Comparison of ENCODE assay signal across 16 cellular contexts in the genomic region with DNA sequence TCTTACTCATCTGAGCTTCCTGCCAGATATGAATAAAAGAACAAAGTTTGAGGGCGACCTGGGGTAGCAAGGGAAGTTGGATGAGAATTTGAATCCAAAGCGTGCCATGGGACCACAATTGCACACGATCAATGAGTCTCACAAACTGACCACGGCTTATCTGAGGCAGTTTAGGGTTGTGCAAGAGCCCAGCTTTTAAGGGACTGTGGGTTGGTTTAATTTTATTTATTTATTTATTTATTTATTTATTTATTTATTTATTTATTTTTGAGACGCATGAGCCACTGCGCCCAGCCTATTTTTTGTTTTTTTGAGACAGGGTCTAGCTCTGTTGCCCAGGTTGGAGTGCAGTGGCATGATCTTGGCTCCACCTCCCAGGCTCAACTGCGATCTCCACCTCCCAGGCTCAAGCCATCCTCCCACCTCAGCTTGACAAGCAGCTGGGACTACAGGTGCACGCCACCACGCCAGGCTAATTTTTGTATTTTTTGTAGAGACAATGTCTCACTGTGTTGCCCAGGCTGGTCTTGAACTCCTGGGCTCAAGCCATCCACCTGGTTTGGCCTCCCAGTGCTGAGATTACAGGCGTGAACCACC. TPM values are rescaled to one million over a fixed set of nuclear protein-coding genes. Genes with fewer than 3 reads are reported as not detected.
DNase-seq lines count a peak whose midpoint lies in the region; ATAC-seq and TF ChIP-seq lines count a peak whose summit lies in the region.
"Had no signal": no experiment of that assay in that cellular context is flagged by ENCODE, and none has a peak within 500 bp of the region (broad histone marks: within the 10 kb centered on the region; RNA-seq: fewer than 3 reads in every experiment).

No MANE protein-coding gene starts in this region.

- H3K9me2 ChIP-seq in GM23248 (ENCODE audit: insufficient read depth): no peaks in the 10 kb centered on the region

- POLR2A ChIA-PET in activated CD8-positive, alpha-beta T cell treated with anti-CD3 and anti-CD28 coated beads for 36 hours (lab: Charles Lee): interaction anchor here (1.2 to 2.9 kb wide), 5 partner anchors 9 to 92 kb away, joined by 5 to 16 read pairs (median 7); partner anchors contain the start of gene LTA4H

- no peak for TF ChIP-seq RAD21 in liver (IDR thresholded peaks at IDR 0.05)

- H3K4me2 ChIP-seq in BLaER1 treated with 17β-estradiol and CSF1 and Interleukin-3, amounts not matched to agents 10 nM and 100 nM: peak overlapping the region in 8 of 11 experiments; percentile 75 to 99 (median 97); a peak in 12 of 22 replicates
- H3K4me2 ChIP-seq in GM23248 (ENCODE audit: unreplicated experiment): peak overlapping the region; percentile 78

- H3K4me1 ChIP-seq in BLaER1 treated with 17β-estradiol and CSF1 and Interleukin-3, amounts not matched to agents 10 nM and 100 nM: peaks cover 4 to 13% (median 8%) of the 10 kb centered on the region in 10 experiments; a peak in 16 of 20 replicates
- H3K4me1 ChIP-seq in GM23248 (ENCODE audit: insufficient read depth): no peaks in the 10 kb centered on the region
- H3K4me1 ChIP-seq in liver (ENCODE audit: control insufficient read depth in 4 of 4, insufficient read depth in 4 of 4, low read length in 3 of 4): peaks cover 3 to 34% (median 19%) of the 10 kb centered on the region in 4 donors

- H2AFZ ChIP-seq in GM23248: no peak overlapping the region

- H3K27ac ChIP-seq in BLaER1 treated with 17β-estradiol and CSF1 and Interleukin-3, amounts not matched to agents 10 nM and 100 nM: no peak overlapping the region
- H3K27ac ChIP-seq in GM23248: no peak overlapping the region
- peak overlapping the region; percentile 96 to 100 for H3K27ac ChIP-seq in liver (ENCODE audit: low read depth in 1 of 2, low read length in 2 of 2)
- H3K27ac ChIP-seq: neutrophil, thoracic aorta had no signal

- in situ Hi-C loops in GM23248 (cut with MboI): no loop called here

- no peak for ATAC-seq in activated CD8-positive, alpha-beta T cell treated with anti-CD3 and anti-CD28 coated beads for 36 hours
- ATAC-seq in HG02798 (IDR thresholded peaks at IDR 0.05; ENCODE audit: poor library complexity, unreplicated experiment) (no peak), HG02763 (IDR thresholded peaks at IDR 0.05; ENCODE audit: unreplicated experiment) (no peak), GM21723 (IDR thresholded peaks at IDR 0.05; ENCODE audit: unreplicated experiment) (no peak)
- ATAC-seq: K562 had no signal

- H4K20me1 ChIP-seq in BLaER1 treated with 17β-estradiol and CSF1 and Interleukin-3, amounts not matched to agents 10 nM and 100 nM: no peaks in the 10 kb centered on the region
- H4K20me1 ChIP-seq in GM23248 (ENCODE audit: insufficient read depth): no peaks in the 10 kb centered on the region

- peak overlapping the region; percentile 85 for H3K4me3 Mint-ChIP-seq in activated CD8-positive, alpha-beta T cell treated with anti-CD3 and anti-CD28 coated beads for 36 hours
- no peak overlapping the region for H3K4me3 Mint-ChIP-seq in HFFc6

- 87 to 90% methylated on average over 10 of the region's 10 CpGs for WGBS in GM23248 (ENCODE audit: low coverage in 1 of 2, low lambda C conversion rate in 2 of 2, missing lambda C conversion rate in 2 of 2), 2 experiments
- 44% methylated on average over 10 of the region's 10 CpGs for whole genome bisulfite sequencing in liver

- H3K79me2 ChIP-seq in GM23248 (ENCODE audit: insufficient read depth): no peaks in the 10 kb centered on the region

- intact Hi-C loops in activated CD8-positive, alpha-beta T cell treated with anti-CD3 and anti-CD28 coated beads for 36 hours (cut with micrococcal nuclease): no loop called here

- H3K36me3 Mint-ChIP-seq in activated CD8-positive, alpha-beta T cell treated with anti-CD3 and anti-CD28 coated beads for 36 hours (ENCODE audit: low read depth): no peaks in the 10 kb centered on the region
- H3K36me3 Mint-ChIP-seq in HFFc6 (ENCODE audit: low read depth): no peaks in the 10 kb centered on the region

- CTCF ChIA-PET in activated CD8-positive, alpha-beta T cell treated with anti-CD3 and anti-CD28 coated beads for 36 hours (lab: Charles Lee): interaction anchor here (1.0 to 4.6 kb wide), 10 partner anchors 10 to 572 kb away, joined by 3 to 44 read pairs (median 5); no protein-coding TSS in a partner anchor

- H3K9me3 Mint-ChIP-seq in activated CD8-positive, alpha-beta T cell treated with anti-CD3 and anti-CD28 coated beads for 36 hours: no peaks in the 10 kb centered on the region
- H3K9me3 Mint-ChIP-seq in HFFc6: no peaks in the 10 kb centered on the region

- H3K4me3 ChIP-seq in BLaER1 treated with 17β-estradiol and CSF1 and Interleukin-3, amounts not matched to agents 10 nM and 100 nM: peak overlapping the region in 4 of 10 experiments; percentile 72 to 85 (median 76); a peak in 5 of 20 replicates
- no peak overlapping the region for H3K4me3 ChIP-seq in GM23248
- H3K4me3 ChIP-seq in liver (ENCODE audit: low read depth in 1 of 3, low read length in 3 of 3): peak overlapping the region; percentile 87 to 99 (median 91)
- H3K4me3 ChIP-seq: K562 had no signal

- H3K27me3 ChIP-seq in BLaER1 treated with 17β-estradiol and CSF1 and Interleukin-3, amounts not matched to agents 10 nM and 100 nM: no peaks in the 10 kb centered on the region
- H3K27me3 ChIP-seq in GM23248 (replicated peaks; ENCODE audit: insufficient read depth) (0 out of 2 replicates have a peak, but pooled peaks cover under 1% of the 10 kb centered on the region), liver (ENCODE audit: control insufficient read depth in 4 of 4, insufficient read depth in 4 of 4, low read length in 3 of 4) (no peaks in the 10 kb centered on the region)
- H3K27me3 ChIP-seq: gastroesophageal sphincter had no signal

- no peak for TF ChIP-seq CTCF in activated CD8-positive, alpha-beta T cell treated with anti-CD3 and anti-CD28 coated beads for 36 hours (IDR thresholded peaks at IDR 0.05)
- no peak for TF ChIP-seq CTCF in liver (IDR thresholded peaks at IDR 0.05; ENCODE audit: low read depth, low read length, missing input control)
- no peak for TF ChIP-seq CTCF in HFFc6 (IDR thresholded peaks at IDR 0.05)

- H3K27me3 Mint-ChIP-seq in activated CD8-positive, alpha-beta T cell treated with anti-CD3 and anti-CD28 coated beads for 36 hours: no peaks in the 10 kb centered on the region
- peaks cover 6% of the 10 kb centered on the region for H3K27me3 Mint-ChIP-seq in HFFc6 (ENCODE audit: insufficient read depth)

- no peak overlapping the region for H3K27ac Mint-ChIP-seq in activated CD8-positive, alpha-beta T cell treated with anti-CD3 and anti-CD28 coated beads for 36 hours
- no peak overlapping the region for H3K27ac Mint-ChIP-seq in HFFc6

- H3K36me3 ChIP-seq in BLaER1 treated with 17β-estradiol and CSF1 and Interleukin-3, amounts not matched to agents 10 nM and 100 nM: no peaks in the 10 kb centered on the region
- H3K36me3 ChIP-seq in GM23248 (ENCODE audit: low read depth) (no peaks in the 10 kb centered on the region), liver (ENCODE audit: control insufficient read depth in 4 of 4, insufficient read depth in 3 of 4, low read depth in 1 of 4, low read length in 3 of 4) (no peaks in the 10 kb centered on the region)
- H3K36me3 ChIP-seq: gastroesophageal sphincter, neutrophil, thoracic aorta had no signal

- H3K9ac ChIP-seq in BLaER1 treated with 17β-estradiol and CSF1 and Interleukin-3, amounts not matched to agents 10 nM and 100 nM: no peak overlapping the region
- H3K9ac ChIP-seq in GM23248 (no peak overlapping the region), liver (ENCODE audit: low read depth in 1 of 2, low read length in 2 of 2) (peak overlapping the region; percentile 75 to 98)

- H3F3A ChIP-seq in GM23248 (ENCODE audit: insufficient read depth): no peaks in the 10 kb centered on the region

- peaks cover 9% of the 10 kb centered on the region for H3K4me1 Mint-ChIP-seq in activated CD8-positive, alpha-beta T cell treated with anti-CD3 and anti-CD28 coated beads for 36 hours (ENCODE audit: low read depth)
- H3K4me1 Mint-ChIP-seq in HFFc6 (ENCODE audit: low read depth): peaks cover 5% of the 10 kb centered on the region; the same call in 1 of the 2 replicates

- H3K9me3 ChIP-seq in BLaER1 treated with 17β-estradiol and CSF1 and Interleukin-3, amounts not matched to agents 10 nM and 100 nM (replicated peaks in 1 of 11): no peaks in the 10 kb centered on the region
- no peaks in the 10 kb centered on the region for H3K9me3 ChIP-seq in GM23248 (ENCODE audit: low read depth)
- no peaks in the 10 kb centered on the region for H3K9me3 ChIP-seq in liver (ENCODE audit: control insufficient read depth in 4 of 4, low read length in 3 of 4)
- H3K9me3 ChIP-seq: gastroesophageal sphincter, neutrophil, thoracic aorta had no signal

- DNase-seq in GM23248 (peak; percentile 0), HFFc6 (no peak)
- no peak for DNase-seq in activated CD8-positive, alpha-beta T cell treated with anti-CD3 and anti-CD28 coated beads for 36 hours
- DNase-seq: activated CD4-positive, alpha-beta T cell treated with anti-CD3 and anti-CD28 coated beads, Interleukin-2, amount 50 U/mL, for 4 hours; aorta; NCI-H2081 treated with DMSO at 0.1 percent for 48 hours had no signal

TF ChIP-seq in liver, 16 proteins besides CTCF, POLR2A, EP300 and RAD21 (continues in another document):
- no peak for TF ChIP-seq JUND (IDR thresholded peaks at IDR 0.05)
- peak in 1 of 2 donors; percentile 15 for TF ChIP-seq HNF4A (conservative IDR thresholded peaks at IDR 0.05)
- peak in 1 of 2 donors; percentile 25 for TF ChIP-seq RXRA (IDR thresholded peaks at IDR 0.05)

RNA-seq across cellular contexts. Expression of gene AMDHD1, which starts 1.1 kb away (rescaled TPM):
- 1.1 and 1.3 TPM in 2 replicates for total RNA-seq in GM23248 (2014; rRNA removed; shearing (Covaris generic))
- 0.22 and 0.38 TPM in 2 replicates for polyA plus RNA-seq in GM23248 (2016; fragmentation: Nextera tagmentation; extraction: Ambion mirVana)
- 1 to 10 TPM; 1.1 TPM for total RNA-seq in activated CD8-positive, alpha-beta T cell treated with anti-CD3 and anti-CD28 coated beads for 36 hours
- total RNA-seq in liver: 100 to 1,000 TPM in 1 of 2 donors, 10 to 100 TPM in 1; 56.7 to 124 TPM
- polyA plus RNA-seq in liver: 100 to 1,000 TPM in 1 of 2 donors, 10 to 100 TPM in 1; 50.3 to 105 TPM
- total RNA-seq in HFFc6 (2021; fragmentation: NEBNext Ultra II Directional; extraction: Animal tissue kit (Norgen Biotek cat#: 25700)): under 1 TPM in 2 of 6 experiments, not detected in 4; 0.09 to 0.52 TPM
- total RNA-seq: K562 had no signal
- polyA plus RNA-seq: K562 had no signal

RNA-seq across cellular contexts. Expression of gene CCDC38, which starts 1.8 kb away (rescaled TPM):
- total RNA-seq in GM23248 (2014; rRNA removed; shearing (Covaris generic)): under 0.01 TPM in 1 of 2 replicates, not detected in the other
- polyA plus RNA-seq in GM23248 (2016; fragmentation: Nextera tagmentation; extraction: Ambion mirVana): 0.06 TPM in 1 of 2 replicates, not detected in the other
- total RNA-seq in activated CD8-positive, alpha-beta T cell treated with anti-CD3 and anti-CD28 coated beads for 36 hours: under 1 TPM; 0.18 to 0.34 TPM
- total RNA-seq in liver: 1 to 10 TPM; 1.3 to 1.4 TPM
- polyA plus RNA-seq in liver: under 1 TPM; 0.46 to 0.61 TPM
- total RNA-seq in HFFc6 (2021; fragmentation: NEBNext Ultra II Directional; extraction: Animal tissue kit (Norgen Biotek cat#: 25700)): not detected
- total RNA-seq: aorta, gastroesophageal sphincter, K562, smooth muscle cell, thoracic aorta had no signal
- polyA plus RNA-seq: aorta, K562 had no signal

RNA-seq across cellular contexts. Expression of gene HAL, which starts 51.9 kb away (rescaled TPM):
- total RNA-seq in GM23248 (2014; rRNA removed; shearing (Covaris generic)): not detected in 2 replicates
- polyA plus RNA-seq in GM23248 (2016; fragmentation: Nextera tagmentation; extraction: Ambion mirVana): not detected in 2 replicates
- total RNA-seq in activated CD8-positive, alpha-beta T cell treated with anti-CD3 and anti-CD28 coated beads for 36 hours: under 1 TPM; 0.25 TPM
- total RNA-seq in liver: 100 to 1,000 TPM; 125 to 174 TPM
- polyA plus RNA-seq in liver: 100 to 1,000 TPM in 1 of 2 donors, 10 to 100 TPM in 1; 62.4 to 114 TPM
- total RNA-seq in HFFc6 (2021; fragmentation: NEBNext Ultra II Directional; extraction: Animal tissue kit (Norgen Biotek cat#: 25700)): not detected
- polyA plus RNA-seq: smooth muscle cell had no signal

Comparison
In these comparisons a context has a peak if more than half of its experiments do, and no peak if none do; other contexts are left out.
1. H3K27ac ChIP-seq: peak in liver (2 of 2); none in BLaER1 treated with 17β-estradiol and CSF1 and Interleukin-3, amounts not matched to agents 10 nM and 100 nM (0 of 11) and GM23248 (single experiment).
2. H3K9ac ChIP-seq: peak in liver (2 of 2); none in BLaER1 treated with 17β-estradiol and CSF1 and Interleukin-3, amounts not matched to agents 10 nM and 100 nM (0 of 11) and GM23248 (single experiment).
3. RNA of gene AMDHD1, which starts 1.1 kb away (total RNA-seq): 56.7 to 124 TPM in liver; 1.1 TPM in activated CD8-positive, alpha-beta T cell treated with anti-CD3 and anti-CD28 coated beads for 36 hours, 1.1 to 1.3 TPM in GM23248 and 0.09 to 0.52 TPM in HFFc6; every median in the first group is over 10 times any median in the second.
4. RNA of gene HAL, which starts 51.9 kb away (total RNA-seq): 125 to 174 TPM in liver; 0.25 TPM in activated CD8-positive, alpha-beta T cell treated with anti-CD3 and anti-CD28 coated beads for 36 hours, not detected in HFFc6 and not detected in GM23248; every median in the first group is over 100 times any median in the second.